Comparison of ENCODE assay signal across 34 cellular contexts in the genomic region with DNA sequence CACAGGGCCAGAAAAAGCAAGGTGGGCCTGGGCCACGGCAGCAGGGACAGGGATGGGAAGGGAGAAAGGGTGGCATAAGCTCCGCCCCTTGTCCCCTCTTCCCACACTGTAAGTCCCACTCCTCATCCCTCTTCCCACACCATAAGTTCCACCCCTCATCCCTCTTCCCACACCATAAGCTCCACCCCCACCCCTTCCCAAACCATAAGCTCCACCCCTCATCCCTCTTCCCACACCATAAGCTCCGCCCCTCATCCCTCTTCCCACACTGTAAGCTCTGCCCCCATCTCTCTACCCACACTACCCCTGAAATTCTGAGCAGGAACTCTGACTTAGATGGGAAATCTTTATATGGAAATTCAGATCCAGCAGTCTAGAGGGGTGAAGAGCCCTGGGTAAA. TPM values are rescaled to one million over a fixed set of nuclear protein-coding genes. Genes with fewer than 3 reads are reported as not detected.
"Had no signal": no experiment of that assay in that cellular context is flagged by ENCODE, and none has a peak within 500 bp of the region (broad histone marks: within the 10 kb centered on the region; RNA-seq: fewer than 3 reads in every experiment).

No MANE protein-coding gene starts in this region.

- DNase-seq: activated B cell treated with CpG ODN at 0.5 μM for 24 hours; activated CD4-positive, alpha-beta memory T cell treated with anti-CD3 and anti-CD28 coated beads for 36 hours; activated CD4-positive, alpha-beta T cell treated with anti-CD3 and anti-CD28 coated beads for 4 hours; activated CD4-positive, alpha-beta T cell treated with anti-CD3 and anti-CD28 coated beads, Interleukin-2, amount 10 ng/mL, durations not matched to agents 24 days and 14 days; activated CD4-positive, alpha-beta T cell treated with anti-CD3 and anti-CD28 coated beads, Interleukin-2, amount 50 U/mL, for 1 hour; activated CD4-positive, alpha-beta T cell treated with anti-CD3 and anti-CD28 coated beads, Interleukin-2, amount 50 U/mL, for 4 hours; activated CD4-positive, CD25-positive, alpha-beta regulatory T cell treated with anti-CD3 and anti-CD28 coated beads, Interleukin-2, amount 50 U/mL, for 72 hours; activated CD8-positive, alpha-beta memory T cell treated with anti-CD3 and anti-CD28 coated beads, Interleukin-2, amount 50 U/mL, for 4 hours; activated CD8-positive, alpha-beta T cell treated with anti-CD3 and anti-CD28 coated beads for 36 hours; activated effector memory CD4-positive, alpha-beta T cell treated with anti-CD3 and anti-CD28 coated beads, Interleukin-2, amount 50 U/mL, for 16 hours; activated gamma-delta T cell treated with Interleukin-2 at 50 U/mL for 16 hours; activated naive CD4-positive, alpha-beta T cell; activated naive CD4-positive, alpha-beta T cell treated with anti-CD3 and anti-CD28 coated beads for 36 hours; activated naive CD4-positive, alpha-beta T cell treated with anti-CD3 and anti-CD28 coated beads, Interleukin-2, amount 50 U/mL, for 16 hours; activated naive CD8-positive, alpha-beta T cell treated with anti-CD3 and anti-CD28 coated beads for 36 hours; activated T-cell treated with anti-CD3 and anti-CD28 coated beads for 4 hours; activated T-cell treated with anti-CD3 and anti-CD28 coated beads, Interleukin-2, amount 50 U/mL, for 1 hour; activated T-cell treated with anti-CD3 and anti-CD28 coated beads, Interleukin-2, amount 50 U/mL, for 4 hours; activated T-cell treated with anti-CD3 and anti-CD28 coated beads, Interleukin-2, amount 50 U/mL, for 72 hours; adrenal gland; amniotic stem cell; aorta; body of pancreas; brain microvascular endothelial cell; central memory CD4-positive, alpha-beta T cell; T-helper 2 cell; T-helper 9 cell had no signal

- H3K27me3 ChIP-seq: adrenal gland, body of pancreas, brain microvascular endothelial cell, breast epithelium had no signal

- H3K9me3 ChIP-seq: adrenal gland, body of pancreas, breast epithelium had no signal

- H3K36me3 ChIP-seq: brain microvascular endothelial cell, breast epithelium had no signal

- H3K4me3 ChIP-seq: adrenal gland, body of pancreas, breast epithelium had no signal

- FAIRE-seq: astrocyte, TTC549 had no signal

- H3K27ac ChIP-seq: adrenal gland, body of pancreas, brain microvascular endothelial cell, breast epithelium, VCaP had no signal

- ATAC-seq: activated CD8-positive, alpha-beta T cell treated with anti-CD3 and anti-CD28 coated beads for 36 hours; activated naive CD4-positive, alpha-beta T cell treated with anti-CD3 and anti-CD28 coated beads, Interleukin-2, amount 50 U/mL, for 72 hours; activated T-cell treated with anti-CD3 and anti-CD28 coated beads, Interleukin-2, amount 50 U/mL, for 4 hours; activated T-cell treated with anti-CD3 and anti-CD28 coated beads, Interleukin-2, amount 50 U/mL, for 72 hours; activated T-helper 17 cell treated with anti-CD3 and anti-CD28 coated beads, Interleukin-2, amount 50 U/mL, for 72 hours; body of pancreas had no signal

RNA-seq across cellular contexts. Expression of gene HSPA12A, which starts 55.7 kb away (rescaled TPM):
- total RNA-seq: activated CD4-positive, alpha-beta T cell treated with anti-CD3 and anti-CD28 coated beads, Interleukin-2, amount 10 ng/mL, durations not matched to agents 24 days and 14 days; activated CD8-positive, alpha-beta memory T cell treated with anti-CD3 and anti-CD28 coated beads for 36 hours had no signal
